Comparison of ENCODE assay signal across 23 cellular contexts in genomic region chr7:158378978-158379377, GRCh38.
"Had no signal": no experiment of that assay in that cellular context is flagged by ENCODE, and none has a peak within 500 bp of the region (broad histone marks: within the 10 kb centered on the region; RNA-seq: fewer than 3 reads in every experiment).

No MANE protein-coding gene starts in this region.

- H3K4me1 Mint-ChIP-seq: natural killer cell had no signal

- H3K36me3 Mint-ChIP-seq: natural killer cell had no signal

- DNase-seq: colonic mucosa; effector CD8-positive, alpha-beta T cell; endodermal cell; foreskin keratinocyte; heart left ventricle; kidney; lower lobe of right lung; natural killer cell; stimulated activated naive B cell treated with anti-CD40 and anti-IgM and Interleukin-4, amounts not matched to agents 10 μg/mL and 1 μg/mL and 100 μg/mL, for 72 hours; uterus had no signal

- H3K9me3 ChIP-seq: colonic mucosa, heart left ventricle, neutrophil, prostate gland, right atrium auricular region, thoracic aorta, uterus had no signal

- H3K27me3 ChIP-seq: colonic mucosa, foreskin keratinocyte, hepatocyte, neutrophil, right atrium auricular region, tibial nerve, upper lobe of left lung, uterus had no signal

- H3K4me3 Mint-ChIP-seq: dendritic cell treated with granulocyte-macrophage colony-stimulating factor and Interleukin-4, amounts not matched to agents 40 ng/mL and 50 ng/mL, for 4 days; endodermal cell; natural killer cell; stimulated activated naive B cell treated with anti-CD40 and anti-IgM and Interleukin-4, amounts not matched to agents 10 μg/mL and 1 μg/mL and 100 μg/mL, for 72 hours; stimulated activated naive CD8-positive, alpha-beta T cell treated with anti-CD3 and anti-CD28 coated beads, Interleukin-15, Interleukin-2, amounts not matched to agents 100 ng/mL and 50 ng/mL, for 24 hours had no signal

- H3K4me3 ChIP-seq: colonic mucosa, gastroesophageal sphincter, heart left ventricle, hepatocyte, left lung, lower lobe of right lung, prostate gland, right atrium auricular region, thoracic aorta, tibial nerve, upper lobe of left lung, uterus had no signal

- H3K9me3 Mint-ChIP-seq: natural killer cell; stimulated activated naive CD8-positive, alpha-beta T cell treated with anti-CD3 and anti-CD28 coated beads, Interleukin-15, Interleukin-2, amounts not matched to agents 100 ng/mL and 50 ng/mL, for 24 hours had no signal

- H3K4me1 ChIP-seq: colonic mucosa, foreskin keratinocyte, gastroesophageal sphincter, heart left ventricle, left lung, lower lobe of right lung, parathyroid adenoma, prostate gland, right atrium auricular region, tibial nerve, upper lobe of left lung, uterus had no signal

- H3K27ac ChIP-seq: colonic mucosa, epithelial cell of prostate, foreskin keratinocyte, gastroesophageal sphincter, heart left ventricle, hepatocyte, left lung, lower lobe of right lung, neutrophil, parathyroid adenoma, prostate gland, right atrium auricular region, thoracic aorta, tibial nerve, upper lobe of left lung, uterus had no signal

- H3K27me3 Mint-ChIP-seq: dendritic cell treated with granulocyte-macrophage colony-stimulating factor and Interleukin-4, amounts not matched to agents 40 ng/mL and 50 ng/mL, for 4 days had no signal

- H3K27ac Mint-ChIP-seq: dendritic cell treated with granulocyte-macrophage colony-stimulating factor and Interleukin-4, amounts not matched to agents 40 ng/mL and 50 ng/mL, for 4 days; endodermal cell; natural killer cell; stimulated activated naive CD8-positive, alpha-beta T cell treated with anti-CD3 and anti-CD28 coated beads, Interleukin-15, Interleukin-2, amounts not matched to agents 100 ng/mL and 50 ng/mL, for 24 hours had no signal

- H3K36me3 ChIP-seq: colonic mucosa, gastroesophageal sphincter, heart left ventricle, left lung, lower lobe of right lung, neutrophil, prostate gland, right atrium auricular region, thoracic aorta, tibial nerve, upper lobe of left lung, uterus had no signal
